Comparison of ENCODE assay signal across 9 cellular contexts in genomic region chr11:7577226-7577882, GRCh38.
DNase-seq lines count a peak whose midpoint lies in the region; ATAC-seq, FAIRE-seq and TF ChIP-seq lines count a peak whose summit lies in the region.
"Had no signal": no experiment of that assay in that cellular context is flagged by ENCODE, and none has a peak within 500 bp of the region (broad histone marks: within the 10 kb centered on the region; RNA-seq: fewer than 3 reads in every experiment).

No MANE protein-coding gene starts in this region.

- H3K9me3 Mint-ChIP-seq in osteocyte (ENCODE audit: unreplicated experiment), result no peaks in the 10 kb centered on the region

- peak overlapping the region; percentile 96 for H3K27ac Mint-ChIP-seq in osteocyte (ENCODE audit: unreplicated experiment)

- ATAC-seq in SK-N-SH treated with all-trans-retinoic acid at 6 μM for 48 hours, result peak; percentile 31
- no peak for ATAC-seq in HG02642 (IDR thresholded peaks at IDR 0.05; ENCODE audit: poor library complexity, unreplicated experiment)

- TF ChIP-seq CTCF in C4-2B (conservative IDR thresholded peaks at IDR 0.05) (no peak), osteocyte (IDR thresholded peaks at IDR 0.05) (no peak)

- DNase-seq in globus pallidus (ENCODE audit: low spot score), result peak; percentile 99
- DNase-seq in osteocyte (ENCODE audit: extremely low spot score, unreplicated experiment), result no peak
- DNase-seq in GM19239 (ENCODE audit: insufficient read length, low spot score), result no peak
- no peak for DNase-seq in NCI-H187 (lab: John Stamatoyannopoulos, UW)
- no peak for DNase-seq in NCI-H1417 treated with DMSO at 0.1 percent for 48 hours (lab: John Stamatoyannopoulos, UW)
- DNase-seq: WERI-Rb-1 had no signal

- no peaks in the 10 kb centered on the region for H3K36me3 Mint-ChIP-seq in osteocyte (ENCODE audit: unreplicated experiment)

- peak overlapping the region; percentile 50 for H3K27ac ChIP-seq in C4-2B
- H3K27ac ChIP-seq: WERI-Rb-1 had no signal

- peaks cover 93% of the 10 kb centered on the region for H3K4me1 Mint-ChIP-seq in osteocyte (ENCODE audit: unreplicated experiment)

- FAIRE-seq in GM19239 (lab: Jason Lieb, UNC), result no peak

- peak overlapping the region; percentile 83 for H3K4me3 Mint-ChIP-seq in osteocyte (ENCODE audit: unreplicated experiment)

- H3K27me3 Mint-ChIP-seq in osteocyte (ENCODE audit: unreplicated experiment), result no peaks in the 10 kb centered on the region

TF ChIP-seq in SK-N-SH treated with all-trans-retinoic acid at 6 μM for 48 hours, 23 proteins besides CTCF, POLR2A, EP300 and RAD21:
- no peak for TF ChIP-seq GLIS3 (CRISPR knock-in tag; IDR thresholded peaks at IDR 0.05)
- 0 out of 2 replicates have a peak, but pooled peaks have one; percentile 4 for TF ChIP-seq TCF4 (CRISPR knock-in tag; IDR thresholded peaks at IDR 0.05; ENCODE audit: borderline replicate concordance)
